ENCODE assay signal across 24 cellular contexts in genomic region chr17:68107373-68107772, GRCh38.
"Had no signal": no experiment of that assay in that cellular context is flagged by ENCODE, and none has a peak within 500 bp of the region (broad histone marks: within the 10 kb centered on the region; RNA-seq: fewer than 3 reads in every experiment).

No MANE protein-coding gene starts in this region.

- H3K36me3 Mint-ChIP-seq: WTC11 had no signal

- H3K27ac ChIP-seq: adrenal gland, Peyer's patch, RWPE1 had no signal

- H3K9me3 Mint-ChIP-seq: activated CD4-positive, alpha-beta memory T cell treated with anti-CD3 and anti-CD28 coated beads for 36 hours; activated T-helper 17 cell treated with anti-CD3 and anti-CD28 coated beads, Interleukin-2, amount 50 U/mL, for 72 hours had no signal

- H3K27me3 ChIP-seq: adrenal gland, Peyer's patch had no signal

- DNase-seq: activated CD4-positive, alpha-beta memory T cell treated with anti-CD3 and anti-CD28 coated beads for 36 hours; activated CD4-positive, alpha-beta T cell treated with anti-CD3 and anti-CD28 coated beads for 48 hours; activated CD4-positive, CD25-positive, alpha-beta regulatory T cell treated with anti-CD3 and anti-CD28 coated beads, Interleukin-2, amount 50 U/mL, for 72 hours; activated CD8-positive, alpha-beta memory T cell treated with anti-CD3 and anti-CD28 coated beads for 24 hours; activated gamma-delta T cell; activated naive CD4-positive, alpha-beta T cell treated with anti-CD3 and anti-CD28 coated beads for 36 hours; activated naive CD8-positive, alpha-beta T cell treated with anti-CD3 and anti-CD28 coated beads for 36 hours; activated T-cell treated with anti-CD3 and anti-CD28 coated beads, Interleukin-2, amount 50 U/mL, for 48 hours; adrenal gland; anterior cingulate cortex; MM.1S; NCI-H1105; NCI-H1436 treated with DMSO at 0.1 percent for 48 hours; NCI-H187; NCI-H2081; NCI-H446; NCI-H524; Peyer's patch; SHP77 treated with DMSO at 0.1 percent for 48 hours; T-helper 17 cell; T-helper 9 cell had no signal

- H3K27ac Mint-ChIP-seq: activated CD4-positive, alpha-beta memory T cell treated with anti-CD3 and anti-CD28 coated beads for 36 hours; activated naive CD4-positive, alpha-beta T cell treated with anti-CD3 and anti-CD28 coated beads for 36 hours; activated naive CD8-positive, alpha-beta T cell treated with anti-CD3 and anti-CD28 coated beads for 36 hours; activated T-helper 17 cell treated with anti-CD3 and anti-CD28 coated beads, Interleukin-2, amount 50 U/mL, for 72 hours; T-helper 17 cell; WTC11 had no signal

- H3K4me3 ChIP-seq: adrenal gland, Peyer's patch had no signal

- H3K4me3 Mint-ChIP-seq: activated CD4-positive, alpha-beta memory T cell treated with anti-CD3 and anti-CD28 coated beads for 36 hours; activated naive CD4-positive, alpha-beta T cell treated with anti-CD3 and anti-CD28 coated beads for 36 hours; activated naive CD8-positive, alpha-beta T cell treated with anti-CD3 and anti-CD28 coated beads for 36 hours; activated T-helper 17 cell treated with anti-CD3 and anti-CD28 coated beads, Interleukin-2, amount 50 U/mL, for 72 hours; T-helper 17 cell; WTC11 had no signal

- H3K27me3 Mint-ChIP-seq: activated CD4-positive, alpha-beta memory T cell treated with anti-CD3 and anti-CD28 coated beads for 36 hours; activated naive CD8-positive, alpha-beta T cell treated with anti-CD3 and anti-CD28 coated beads for 36 hours; activated T-helper 17 cell treated with anti-CD3 and anti-CD28 coated beads, Interleukin-2, amount 50 U/mL, for 72 hours; T-helper 17 cell had no signal

- H3K9me3 ChIP-seq: adrenal gland had no signal

- ATAC-seq: activated T-helper 17 cell treated with anti-CD3 and anti-CD28 coated beads, Interleukin-2, amount 50 U/mL, for 72 hours; T-helper 17 cell; WTC11 had no signal
